In the genomic region with DNA sequence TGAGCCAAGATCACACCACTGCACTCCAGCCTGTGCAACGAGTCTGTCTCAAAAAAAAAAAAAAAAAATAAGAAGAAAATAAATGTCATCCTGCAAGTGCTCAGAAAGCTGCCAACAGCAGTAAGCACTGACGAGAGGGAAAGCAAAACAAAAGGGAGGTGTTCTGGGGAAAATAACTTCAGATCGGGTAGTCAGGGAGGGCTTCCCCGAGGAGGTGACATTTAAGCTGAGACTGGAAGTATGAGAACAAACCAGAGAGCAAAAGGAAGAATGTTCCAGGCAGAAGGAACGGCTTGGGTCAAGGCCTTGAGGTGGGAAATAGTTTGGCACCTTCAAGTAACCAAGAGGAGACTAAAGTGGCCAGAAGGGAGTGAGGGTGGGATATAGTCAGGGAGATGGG, we compare ENCODE assay signal across 19 cellular contexts. TPM values are rescaled to one million over a fixed set of nuclear protein-coding genes. Genes with fewer than 3 reads are reported as not detected.
DNase-seq lines count a peak whose midpoint lies in the region; ATAC-seq, FAIRE-seq and TF ChIP-seq lines count a peak whose summit lies in the region.
"Had no signal": no experiment of that assay in that cellular context is flagged by ENCODE, and none has a peak within 500 bp of the region (broad histone marks: within the 10 kb centered on the region; RNA-seq: fewer than 3 reads in every experiment).

No MANE protein-coding gene starts in this region.

- no peak overlapping the region for H3K4me3 Mint-ChIP-seq in progenitor cell of endocrine pancreas (ENCODE audit: low read depth)
- H3K4me3 Mint-ChIP-seq: CD8-positive, alpha-beta memory T cell had no signal

- H4K8ac ChIP-seq in mesenchymal stem cell (ENCODE audit: low read length) = no peak overlapping the region

- H3K4me2 ChIP-seq in HepG2 (ENCODE audit: low read depth, low read length) (peak overlapping the region; percentile 87), mesenchymal stem cell (ENCODE audit: low read length, poor library complexity, severe bottlenecking) (no peak overlapping the region)

- no peaks in the 10 kb centered on the region for H4K20me1 ChIP-seq in HepG2 (ENCODE audit: insufficient read depth, low read length)

- H3K4me1 ChIP-seq in HepG2 (ENCODE audit: insufficient read depth, low read length) = peaks cover 71% of the 10 kb centered on the region
- peaks cover 0 to 49% (median 19%) of the 10 kb centered on the region in 4 donors for H3K4me1 ChIP-seq in right lobe of liver
- peaks cover 7% of the 10 kb centered on the region for H3K4me1 ChIP-seq in psoas muscle
- peaks cover 2% of the 10 kb centered on the region for H3K4me1 ChIP-seq in mesenchymal stem cell (ENCODE audit: control insufficient read depth, insufficient read depth, low read depth, low read length)

- no peaks in the 10 kb centered on the region for H3K36me3 Mint-ChIP-seq in progenitor cell of endocrine pancreas (ENCODE audit: insufficient read depth)
- H3K36me3 Mint-ChIP-seq: CD4-positive, CD25-positive, alpha-beta regulatory T cell; CD8-positive, alpha-beta memory T cell had no signal

- H3K4me3 ChIP-seq in HepG2 (replicated peaks in 1 of 3; ENCODE audit: insufficient read depth in 1 of 3, low read depth in 2 of 3, low read length in 3 of 3) = peak overlapping the region in 1 of 3 experiments; percentile 71; a peak in 2 of 6 replicates
- no peak overlapping the region for H3K4me3 ChIP-seq in right lobe of liver
- no peak overlapping the region for H3K4me3 ChIP-seq in psoas muscle
- no peak overlapping the region for H3K4me3 ChIP-seq in mesenchymal stem cell (ENCODE audit: insufficient read depth in 1 of 2, low read depth in 1 of 2, low read length in 2 of 2)
- H3K4me3 ChIP-seq: GM12878, HAP-1 had no signal

- BruUV-seq in HepG2 (replicated peaks; lab: Mats Ljungman, UMichigan) = no TSS peak

- no peak overlapping the region for H3K4ac ChIP-seq in mesenchymal stem cell (ENCODE audit: low read depth in 1 of 2, low read length in 2 of 2)

- peak overlapping the region; percentile 74 for H3K27ac Mint-ChIP-seq in progenitor cell of endocrine pancreas
- H3K27ac Mint-ChIP-seq: CD4-positive, CD25-positive, alpha-beta regulatory T cell had no signal

- in situ Hi-C loops in HepG2 (cut with HindIII; ENCODE audit: extremely low pct_ligation_motif_present, low pct_unique_long_range_greater_than_20kb) = no loop called here

- H3K18ac ChIP-seq in mesenchymal stem cell (ENCODE audit: low read depth in 1 of 2, low read length in 2 of 2) = no peak overlapping the region

- no peak overlapping the region for H2BK12ac ChIP-seq in mesenchymal stem cell (ENCODE audit: low read length in 2 of 2)

- no peak overlapping the region for H2AK5ac ChIP-seq in mesenchymal stem cell (ENCODE audit: low read length, severe bottlenecking)

- DNase-seq in HepG2 (ENCODE audit: low spot score) (no peak), right lobe of liver (no peak), caudate nucleus (lab: John Stamatoyannopoulos, UW) (no peak), progenitor cell of endocrine pancreas (ENCODE audit: low spot score, unreplicated experiment) (no peak), psoas muscle (no peak), AG08395 (ENCODE audit: low spot score) (no peak), mesenchymal stem cell (no peak)
- DNase-seq: 8988T; C1 segment of cervical spinal cord; CD4-positive, CD25-positive, alpha-beta regulatory T cell; CD8-positive, alpha-beta memory T cell; COR-L47; DMS 273 treated with DMSO at 0.1 percent for 48 hours; DMS53; DND-41; EL had no signal

- no peak for FAIRE-seq in HepG2 (lab: Jason Lieb, UNC)
- FAIRE-seq: GM12878 had no signal

- TF ChIP-seq POLR2A in HepG2 (IDR thresholded peaks at IDR 0.05; ENCODE audit: insufficient read depth in 1 of 2, low read depth in 2 of 2, low read length in 2 of 2) (no peak), right lobe of liver (IDR thresholded peaks at IDR 0.05) (no peak)

- H3K14ac ChIP-seq in mesenchymal stem cell (ENCODE audit: low read length in 2 of 2) = no peak overlapping the region

- H3K9me3 ChIP-seq in HepG2 (ENCODE audit: low read length) = no peaks in the 10 kb centered on the region
- H3K9me3 ChIP-seq in right lobe of liver = no peaks in the 10 kb centered on the region
- no peaks in the 10 kb centered on the region for H3K9me3 ChIP-seq in psoas muscle
- no peaks in the 10 kb centered on the region for H3K9me3 ChIP-seq in mesenchymal stem cell (ENCODE audit: control insufficient read depth, low read length)
- H3K9me3 ChIP-seq: BE2C, HAP-1 had no signal

- H4K91ac ChIP-seq in mesenchymal stem cell (ENCODE audit: low read length) = no peak overlapping the region

- H2BK5ac ChIP-seq in mesenchymal stem cell (ENCODE audit: low read depth, low read length, poor library complexity, severe bottlenecking) = no peak overlapping the region

- peaks cover 19% of the 10 kb centered on the region for H3K27me3 Mint-ChIP-seq in progenitor cell of endocrine pancreas

- H3K79me2 ChIP-seq in HepG2 (ENCODE audit: insufficient read depth, low read length) = no peaks in the 10 kb centered on the region

- H2AFZ ChIP-seq in HepG2 (ENCODE audit: low read length) (no peak overlapping the region), mesenchymal stem cell (ENCODE audit: low read depth, low read length) (no peak overlapping the region)

- intact Hi-C loops in HepG2 (cut with micrococcal nuclease; ENCODE audit: unreplicated experiment) = no loop called here
- intact Hi-C loops in right lobe of liver (cut with DNase I) = no loop called here
- intact Hi-C loops in psoas muscle (cut with DNase I) = no loop called here

- CTCF ChIA-PET in HepG2 (lab: Yijun Ruan, JAX; ENCODE audit: low intra/inter-chr PET ratio, low total read pairs) = no interaction called here

- H3K27me3 ChIP-seq in HepG2 (ENCODE audit: control insufficient read depth in 1 of 2, insufficient read depth in 2 of 2, low read length in 2 of 2) (no peaks in the 10 kb centered on the region), right lobe of liver (no peaks in the 10 kb centered on the region), psoas muscle (ENCODE audit: insufficient read depth in 3 of 3, low read length in 2 of 3) (no peaks in the 10 kb centered on the region), mesenchymal stem cell (ENCODE audit: control insufficient read depth in 1 of 2, insufficient read depth in 1 of 2, low read length in 2 of 2) (peaks cover 36 to 77% of the 10 kb centered on the region in 2 experiments)
- H3K27me3 ChIP-seq: BE2C had no signal

- TF ChIP-seq EP300 in HepG2 (IDR thresholded peaks at IDR 0.05; ENCODE audit: low read depth in 2 of 2, low read length in 2 of 2) (no peak), HepG2 (CRISPR knock-in tag; IDR thresholded peaks at IDR 0.05; ENCODE audit: borderline replicate concordance) (no peak)

- no peaks in the 10 kb centered on the region for H3K79me1 ChIP-seq in mesenchymal stem cell (replicated peaks; ENCODE audit: low read length, poor library complexity, severe bottlenecking)

- peaks cover 29% of the 10 kb centered on the region for H3K4me1 Mint-ChIP-seq in progenitor cell of endocrine pancreas (ENCODE audit: low read depth)

- no peak for TF ChIP-seq CTCF in HepG2 (CRISPR knock-in tag; IDR thresholded peaks at IDR 0.05)
- no peak for TF ChIP-seq CTCF in right lobe of liver (IDR thresholded peaks at IDR 0.05)
- TF ChIP-seq CTCF in progenitor cell of endocrine pancreas (IDR thresholded peaks at IDR 0.05; ENCODE audit: unreplicated experiment) = no peak
- TF ChIP-seq CTCF in psoas muscle (IDR thresholded peaks at IDR 0.05) = no peak

- peak overlapping the region; percentile 70 for H3K27ac ChIP-seq in HepG2 (ENCODE audit: extremely low read length, insufficient read depth, low read length)
- H3K27ac ChIP-seq in right lobe of liver = no peak overlapping the region
- H3K27ac ChIP-seq in caudate nucleus (ENCODE audit: low read depth, low read length) = peak overlapping the region; percentile 48
- H3K27ac ChIP-seq in psoas muscle = no peak overlapping the region
- no peak overlapping the region for H3K27ac ChIP-seq in mesenchymal stem cell (ENCODE audit: low read length, poor library complexity, severe bottlenecking)

- TF ChIP-seq RAD21 in HepG2 (CRISPR knock-in tag; IDR thresholded peaks at IDR 0.05) = no peak

- H3K9ac ChIP-seq in HepG2 (ENCODE audit: insufficient read depth, low read depth, low read length) = peak overlapping the region; percentile 57; the same call in 1 of the 2 replicates
- H3K9ac ChIP-seq in mesenchymal stem cell (ENCODE audit: low read length) = no peak overlapping the region

- H3K9me3 Mint-ChIP-seq in progenitor cell of endocrine pancreas (ENCODE audit: low read depth) = no peaks in the 10 kb centered on the region
- H3K9me3 Mint-ChIP-seq: CD8-positive, alpha-beta memory T cell had no signal

- H2BK120ac ChIP-seq in mesenchymal stem cell (ENCODE audit: low read depth, low read length) = no peak overlapping the region

- POLR2A ChIA-PET in HepG2 (lab: Yijun Ruan, JAX) = interaction anchor here (0.8 to 1.5 kb wide), 2 partner anchors 19 to 25 kb away, joined by 5 read pairs; no protein-coding TSS in a partner anchor

- WGBS in HepG2 (ENCODE audit: low lambda C conversion rate) = 15% methylated on average over 5 of the region's 5 CpGs
- 54% methylated on average over 5 of the region's 5 CpGs for WGBS in right lobe of liver (ENCODE audit: insufficient coverage, low coverage, low lambda C conversion rate, missing lambda C conversion rate)
- WGBS in psoas muscle, 3 donors = 62 to 72% (median 70%) methylated on average over 5 of the region's 5 CpGs
- WGBS in mesenchymal stem cell = 77% methylated on average over 4 of the region's 5 CpGs

- H3K23ac ChIP-seq in mesenchymal stem cell (ENCODE audit: low read length in 2 of 2) = no peak overlapping the region

- H3K36me3 ChIP-seq in HepG2 (replicated peaks in 1 of 2; ENCODE audit: control insufficient read depth in 1 of 2, insufficient read depth in 2 of 2, low read length in 2 of 2) (no peaks in the 10 kb centered on the region), right lobe of liver (no peaks in the 10 kb centered on the region), psoas muscle (ENCODE audit: insufficient read depth in 1 of 2, low read depth in 1 of 2) (no peaks in the 10 kb centered on the region), mesenchymal stem cell (ENCODE audit: control insufficient read depth in 1 of 2, insufficient read depth in 2 of 2, low read depth in 1 of 2, low read length in 2 of 2) (no peaks in the 10 kb centered on the region)
- H3K36me3 ChIP-seq: BE2C, HAP-1 had no signal

- H2BK15ac ChIP-seq in mesenchymal stem cell (ENCODE audit: low read depth, poor library complexity, severe bottlenecking) = no peak overlapping the region

- ATAC-seq in HepG2 (no peak), right lobe of liver (no peak), psoas muscle (no peak)
- ATAC-seq: GM12878 had no signal

RNA-seq across cellular contexts. Expression of a gene that starts 4.7 kb away (rescaled TPM):
- total RNA-seq in HepG2 (2016; rRNA removed; fragmentation: Illumina TruSeq; extraction: Trizol) (7.2 and 9.6 TPM in 2 replicates), right lobe of liver (1 to 10 TPM in 5 of 6 experiments, under 1 TPM in 1; 0.34 to 4.3 (median 1.2) TPM), progenitor cell of endocrine pancreas (11.6 and 12.7 TPM in 2 replicates), psoas muscle (1 to 10 TPM; 1.8 to 6.1 (median 5.5) TPM)
- 1.9 and 2.5 TPM in 2 replicates for total RNA-seq in HepG2 (2016; cell fraction: cytosol; rRNA removed; fragmentation: Illumina TruSeq; extraction: Trizol; ENCODE audit: low read depth)
- 5.6 and 8.3 TPM in 2 replicates for total RNA-seq in HepG2 (2016; cell fraction: insoluble cytoplasmic fraction; rRNA removed; fragmentation: Illumina TruSeq; extraction: Trizol)
- total RNA-seq in HepG2 (2016; cell fraction: membrane; rRNA removed; fragmentation: Illumina TruSeq; extraction: Trizol) = 7.5 TPM in 2 replicates
- 7.0 and 7.5 TPM in 2 replicates for total RNA-seq in HepG2 (2016; cell fraction: nucleus; rRNA removed; fragmentation: Illumina TruSeq; extraction: Trizol)
- polyA plus RNA-seq in HepG2 (2011; rRNA removed) (2.7 and 3.7 TPM in 2 replicates), psoas muscle (10 to 100 TPM in 1 of 3 donors, 1 to 10 TPM in 1, under 1 TPM in 1; 0.59 to 15.8 (median 3.3) TPM)
- 2.0 and 3.0 TPM in 2 replicates for polyA plus RNA-seq in HepG2 (2011; cell fraction: cytosol; rRNA removed)
- 3.8 and 4.7 TPM in 2 replicates for polyA plus RNA-seq in HepG2 (2011; cell fraction: nucleus; rRNA removed)
- polyA plus RNA-seq in HepG2 (2012) = 2.5 and 2.9 TPM in 2 replicates
- 2.5 and 2.6 TPM in 2 replicates for polyA plus RNA-seq in HepG2 (2016; cell fraction: cytosol; fragmentation: Illumina TruSeq; extraction: Trizol; ENCODE audit: low read depth)
- 9.4 and 11.8 TPM in 2 replicates for polyA plus RNA-seq in HepG2 (2016; cell fraction: insoluble cytoplasmic fraction; fragmentation: Illumina TruSeq; extraction: Trizol; ENCODE audit: low read depth)
- 8.4 and 9.5 TPM in 2 replicates for polyA plus RNA-seq in HepG2 (2016; cell fraction: membrane; fragmentation: Illumina TruSeq; extraction: Trizol; ENCODE audit: low read depth)
- polyA plus RNA-seq in HepG2 (2016; cell fraction: nucleus; fragmentation: Illumina TruSeq; extraction: Trizol; ENCODE audit: insufficient read depth, low read depth) = 9.3 and 9.9 TPM in 2 replicates
- 2.9 and 8.9 TPM in 2 replicates for polyA minus RNA-seq in HepG2 (2011; rRNA and poly(A)+ RNA removed; ENCODE audit: low replicate concordance)
- polyA minus RNA-seq in HepG2 (2011; cell fraction: cytosol; rRNA and poly(A)+ RNA removed) = 3.6 and 4.0 TPM in 2 replicates
- 7.9 and 8.2 TPM in 2 replicates for polyA minus RNA-seq in HepG2 (2011; cell fraction: nucleus; rRNA and poly(A)+ RNA removed)
- polyA plus RNA-seq in mesenchymal stem cell (2013, experiment 1 of 2) = 2.8 TPM
- 2.5 TPM for polyA plus RNA-seq in mesenchymal stem cell (2013, experiment 2 of 2)

Comparison
In these comparisons a context has a peak if more than half of its experiments do, and no peak if none do; other contexts are left out.
1. H3K27ac ChIP-seq: peak in HepG2 (single experiment) and caudate nucleus (single experiment); none in right lobe of liver (0 of 3), psoas muscle (single experiment) and mesenchymal stem cell (single experiment).